In the genomic region with DNA sequence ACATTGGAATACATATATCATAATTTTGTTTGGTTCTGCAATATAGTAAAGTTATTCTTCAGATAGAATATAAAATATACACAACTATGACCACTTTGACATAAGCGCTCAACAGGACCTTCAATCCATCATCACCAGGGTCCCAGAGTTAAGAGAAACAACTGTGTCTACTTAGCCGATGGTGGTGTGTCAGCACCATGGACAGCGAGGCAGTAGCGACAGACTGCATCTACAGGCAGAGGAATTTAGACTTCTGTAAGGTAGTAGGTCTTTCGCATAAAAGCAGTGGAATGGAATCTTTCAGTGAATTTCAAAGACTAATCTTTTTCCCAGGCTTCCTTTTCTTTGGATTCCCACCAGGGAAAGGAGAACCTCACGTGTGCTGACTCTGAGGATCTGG, we compare ENCODE assay signal across 8 cellular contexts. TPM values are rescaled to one million over a fixed set of nuclear protein-coding genes. Genes with fewer than 3 reads are reported as not detected.
DNase-seq lines count a peak whose midpoint lies in the region; ATAC-seq and TF ChIP-seq lines count a peak whose summit lies in the region.

No MANE protein-coding gene starts in this region.

- H3K4me1 ChIP-seq in BE2C: no peaks in the 10 kb centered on the region

- DNase-seq in A172 (ENCODE audit: low spot score): peak; percentile 51
- DNase-seq in activated naive CD4-positive, alpha-beta T cell treated with Interleukin-2 at 50 U/mL for 16 hours: peak; percentile 20
- DNase-seq in iris pigment epithelial cell (ENCODE audit: low read depth): peak; percentile 38
- no peak for DNase-seq in pons (ENCODE audit: low spot score)
- DNase-seq in COR-L47 (lab: John Stamatoyannopoulos, UW): no peak
- no peak for DNase-seq in BE2C

- H3K36me3 ChIP-seq in BE2C: no peaks in the 10 kb centered on the region

- no peak for TF ChIP-seq EP300 in Ishikawa (IDR thresholded peaks at IDR 0.05; ENCODE audit: borderline replicate concordance)

- ATAC-seq in GM21737 (IDR thresholded peaks at IDR 0.05; ENCODE audit: unreplicated experiment): no peak

- no peak for TF ChIP-seq CTCF in BE2C (IDR thresholded peaks at IDR 0.05; ENCODE audit: low read depth, low read length)

- H3K9me3 ChIP-seq in BE2C: no peaks in the 10 kb centered on the region

- H3K4me3 ChIP-seq in BE2C (ENCODE audit: low read depth, low read length): no peak overlapping the region

- H3K27me3 ChIP-seq in BE2C: no peaks in the 10 kb centered on the region

- no peak for TF ChIP-seq RAD21 in Ishikawa (IDR thresholded peaks at IDR 0.05; ENCODE audit: low read depth)

TF ChIP-seq in Ishikawa, 13 proteins besides CTCF, POLR2A, EP300 and RAD21:
- TF ChIP-seq YY1 (IDR thresholded peaks at IDR 0.05; ENCODE audit: low read depth): no peak
- no peak for TF ChIP-seq TAF1 (IDR thresholded peaks at IDR 0.05; ENCODE audit: low read depth)
- TF ChIP-seq CREB1 (IDR thresholded peaks at IDR 0.05; ENCODE audit: low read depth): no peak
- TF ChIP-seq, protein P1, sequence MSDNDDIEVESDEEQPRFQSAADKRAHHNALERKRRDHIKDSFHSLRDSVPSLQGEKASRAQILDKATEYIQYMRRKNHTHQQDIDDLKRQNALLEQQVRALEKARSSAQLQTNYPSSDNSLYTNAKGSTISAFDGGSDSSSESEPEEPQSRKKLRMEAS (IDR thresholded peaks at IDR 0.05): no peak
- no peak for TF ChIP-seq FOXM1 (IDR thresholded peaks at IDR 0.05; ENCODE audit: borderline replicate concordance, low read depth)
- TF ChIP-seq TEAD4 (IDR thresholded peaks at IDR 0.05): 0 out of 2 replicates have a peak, but pooled peaks have one; percentile 42
- TF ChIP-seq, protein P2, sequence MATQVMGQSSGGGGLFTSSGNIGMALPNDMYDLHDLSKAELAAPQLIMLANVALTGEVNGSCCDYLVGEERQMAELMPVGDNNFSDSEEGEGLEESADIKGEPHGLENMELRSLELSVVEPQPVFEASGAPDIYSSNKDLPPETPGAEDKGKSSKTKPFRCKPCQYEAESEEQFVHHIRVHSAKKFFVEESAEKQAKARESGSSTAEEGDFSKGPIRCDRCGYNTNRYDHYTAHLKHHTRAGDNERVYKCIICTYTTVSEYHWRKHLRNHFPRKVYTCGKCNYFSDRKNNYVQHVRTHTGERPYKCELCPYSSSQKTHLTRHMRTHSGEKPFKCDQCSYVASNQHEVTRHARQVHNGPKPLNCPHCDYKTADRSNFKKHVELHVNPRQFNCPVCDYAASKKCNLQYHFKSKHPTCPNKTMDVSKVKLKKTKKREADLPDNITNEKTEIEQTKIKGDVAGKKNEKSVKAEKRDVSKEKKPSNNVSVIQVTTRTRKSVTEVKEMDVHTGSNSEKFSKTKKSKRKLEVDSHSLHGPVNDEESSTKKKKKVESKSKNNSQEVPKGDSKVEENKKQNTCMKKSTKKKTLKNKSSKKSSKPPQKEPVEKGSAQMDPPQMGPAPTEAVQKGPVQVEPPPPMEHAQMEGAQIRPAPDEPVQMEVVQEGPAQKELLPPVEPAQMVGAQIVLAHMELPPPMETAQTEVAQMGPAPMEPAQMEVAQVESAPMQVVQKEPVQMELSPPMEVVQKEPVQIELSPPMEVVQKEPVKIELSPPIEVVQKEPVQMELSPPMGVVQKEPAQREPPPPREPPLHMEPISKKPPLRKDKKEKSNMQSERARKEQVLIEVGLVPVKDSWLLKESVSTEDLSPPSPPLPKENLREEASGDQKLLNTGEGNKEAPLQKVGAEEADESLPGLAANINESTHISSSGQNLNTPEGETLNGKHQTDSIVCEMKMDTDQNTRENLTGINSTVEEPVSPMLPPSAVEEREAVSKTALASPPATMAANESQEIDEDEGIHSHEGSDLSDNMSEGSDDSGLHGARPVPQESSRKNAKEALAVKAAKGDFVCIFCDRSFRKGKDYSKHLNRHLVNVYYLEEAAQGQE (IDR thresholded peaks at IDR 0.05; ENCODE audit: low read depth): peak; percentile 97

RNA-seq across cellular contexts. Expression of a gene that starts 20.5 kb away (rescaled TPM):
- 66.2 and 79.8 TPM in 2 replicates for total RNA-seq in A172 (2014; rRNA removed; shearing (Covaris generic))
- polyA plus RNA-seq in BE2C (2012; ENCODE audit: insufficient read depth, insufficient read length, low read depth): 145 TPM

Comparison
In these comparisons a context has a peak if more than half of its experiments do, and no peak if none do; other contexts are left out.
1. DNase-seq: peak in A172 (single experiment), activated naive CD4-positive, alpha-beta T cell treated with Interleukin-2 at 50 U/mL for 16 hours (single experiment) and iris pigment epithelial cell (single experiment); none in pons (single experiment), COR-L47 (single experiment) and BE2C (single experiment).